Comparison of ENCODE assay signal across 18 cellular contexts in genomic region chr4:67721770-67722597, GRCh38. TPM values are rescaled to one million over a fixed set of nuclear protein-coding genes. Genes with fewer than 3 reads are reported as not detected.
DNase-seq lines count a peak whose midpoint lies in the region; TF ChIP-seq lines count a peak whose summit lies in the region.
"Had no signal": no experiment of that assay in that cellular context is flagged by ENCODE, and none has a peak within 500 bp of the region (broad histone marks: within the 10 kb centered on the region; RNA-seq: fewer than 3 reads in every experiment).

No MANE protein-coding gene starts in this region.

- H3K4me1 ChIP-seq in smooth muscle cell (ENCODE audit: low read depth) (no peaks in the 10 kb centered on the region), colonic mucosa (no peaks in the 10 kb centered on the region), prostate gland (replicated peaks) (no peaks in the 10 kb centered on the region)
- H3K4me1 ChIP-seq: upper lobe of left lung had no signal

- H3K4me3 Mint-ChIP-seq in activated CD4-positive, alpha-beta T cell treated with anti-CD3 and anti-CD28 coated beads, Interleukin-2, amount 10 ng/mL, durations not matched to agents 24 days and 14 days: no peak overlapping the region

- H3K36me3 ChIP-seq in smooth muscle cell (ENCODE audit: low read depth) (no peaks in the 10 kb centered on the region), colonic mucosa (no peaks in the 10 kb centered on the region), prostate gland (no peaks in the 10 kb centered on the region)

- H3K9ac ChIP-seq in smooth muscle cell (ENCODE audit: low read depth): no peak overlapping the region
- H3K9ac ChIP-seq in colonic mucosa (ENCODE audit: low read depth in 2 of 2, low read length in 2 of 2): no peak overlapping the region

- H3K4me1 Mint-ChIP-seq in activated CD4-positive, alpha-beta T cell treated with anti-CD3 and anti-CD28 coated beads, Interleukin-2, amount 10 ng/mL, durations not matched to agents 24 days and 14 days: peaks cover 11% of the 10 kb centered on the region

- H3K27ac ChIP-seq in smooth muscle cell (ENCODE audit: low read depth): peak overlapping the region; percentile 73
- no peak overlapping the region for H3K27ac ChIP-seq in colonic mucosa
- no peak overlapping the region for H3K27ac ChIP-seq in prostate gland
- H3K27ac ChIP-seq: upper lobe of left lung had no signal

- H3F3A ChIP-seq in smooth muscle cell (ENCODE audit: low read depth): no peaks in the 10 kb centered on the region

- TF ChIP-seq CTCF in fibroblast of mammary gland (conservative IDR thresholded peaks at IDR 0.05; ENCODE audit: control insufficient read depth, insufficient read depth, low read depth, low read length) (no peak), smooth muscle cell (IDR thresholded peaks at IDR 0.05; ENCODE audit: borderline replicate concordance, insufficient read depth, poor library complexity, severe bottlenecking) (no peak), colonic mucosa (IDR thresholded peaks at IDR 0.05) (no peak), prostate gland (IDR thresholded peaks at IDR 0.05) (no peak)

- peak; percentile 45 for DNase-seq in activated CD4-positive, alpha-beta T cell treated with anti-CD3 and anti-CD28 coated beads, Interleukin-2, amount 10 ng/mL, durations not matched to agents 24 days and 14 days
- DNase-seq in activated CD4-positive, alpha-beta T cell treated with anti-CD3 and anti-CD28 coated beads for 1 hour: no peak
- peak; percentile 40 to 44 for DNase-seq in SW 1271 (lab: John Stamatoyannopoulos, UW)
- DNase-seq in fibroblast of mammary gland (ENCODE audit: low read depth): peak; percentile 42
- DNase-seq in smooth muscle cell (lab: John Stamatoyannopoulos, UW; ENCODE audit: unreplicated experiment): no peak
- no peak for DNase-seq in colonic mucosa
- no peak for DNase-seq in prostate gland (ENCODE audit: low spot score)
- DNase-seq in AG08395 (ENCODE audit: low spot score): no peak
- DNase-seq: activated CD4-positive, alpha-beta T cell treated with anti-CD3 and anti-CD28 coated beads for 4 hours; activated effector memory CD4-positive, alpha-beta T cell treated with Interleukin-2 at 50 U/mL for 16 hours; cerebellar nuclear complex; DMS79 treated with DMSO at 0.1 percent for 48 hours; NCI-H510A; SHP77 treated with DMSO at 0.1 percent for 48 hours; upper lobe of left lung had no signal

- H3K27ac Mint-ChIP-seq in activated CD4-positive, alpha-beta T cell treated with anti-CD3 and anti-CD28 coated beads, Interleukin-2, amount 10 ng/mL, durations not matched to agents 24 days and 14 days: peak overlapping the region; percentile 48

- H2AFZ ChIP-seq in smooth muscle cell (ENCODE audit: low read depth): no peak overlapping the region

- H3K9me3 ChIP-seq in smooth muscle cell (replicated peaks; ENCODE audit: low read depth) (no peaks in the 10 kb centered on the region), colonic mucosa (no peaks in the 10 kb centered on the region), prostate gland (no peaks in the 10 kb centered on the region)
- H3K9me3 ChIP-seq: upper lobe of left lung had no signal

- no peak overlapping the region for H3K4me3 ChIP-seq in fibroblast of mammary gland (ENCODE audit: control insufficient read depth, low read depth, low read length)
- no peak overlapping the region for H3K4me3 ChIP-seq in smooth muscle cell
- H3K4me3 ChIP-seq in colonic mucosa: no peak overlapping the region
- H3K4me3 ChIP-seq in prostate gland: no peak overlapping the region
- H3K4me3 ChIP-seq: upper lobe of left lung had no signal

- no peaks in the 10 kb centered on the region for H3K79me2 ChIP-seq in smooth muscle cell (ENCODE audit: low read depth)

- no peaks in the 10 kb centered on the region for H3K9me3 Mint-ChIP-seq in activated CD4-positive, alpha-beta T cell treated with anti-CD3 and anti-CD28 coated beads, Interleukin-2, amount 10 ng/mL, durations not matched to agents 24 days and 14 days

- no peak overlapping the region for H3K4me2 ChIP-seq in smooth muscle cell

- no peaks in the 10 kb centered on the region for H3K27me3 Mint-ChIP-seq in activated CD4-positive, alpha-beta T cell treated with anti-CD3 and anti-CD28 coated beads, Interleukin-2, amount 10 ng/mL, durations not matched to agents 24 days and 14 days

- no peaks in the 10 kb centered on the region for H4K20me1 ChIP-seq in smooth muscle cell (ENCODE audit: low read depth)

- TF ChIP-seq POLR2A in prostate gland (IDR thresholded peaks at IDR 0.05): no peak

- intact Hi-C loops in activated CD4-positive, alpha-beta T cell treated with anti-CD3 and anti-CD28 coated beads, Interleukin-2, amount 10 ng/mL, durations not matched to agents 24 days and 14 days (cut with micrococcal nuclease): no loop called here
- intact Hi-C loops in colonic mucosa (cut with DNase I): no loop called here
- intact Hi-C loops in prostate gland (cut with DNase I): no loop called here

- H3K36me3 Mint-ChIP-seq in activated CD4-positive, alpha-beta T cell treated with anti-CD3 and anti-CD28 coated beads, Interleukin-2, amount 10 ng/mL, durations not matched to agents 24 days and 14 days (ENCODE audit: low read depth): peaks cover 35% of the 10 kb centered on the region

- H3K27me3 ChIP-seq in smooth muscle cell (ENCODE audit: low read depth): no peaks in the 10 kb centered on the region
- no peaks in the 10 kb centered on the region for H3K27me3 ChIP-seq in colonic mucosa
- no peaks in the 10 kb centered on the region for H3K27me3 ChIP-seq in prostate gland (replicated peaks; ENCODE audit: insufficient read depth)
- H3K27me3 ChIP-seq: upper lobe of left lung had no signal

- 78% methylated on average over 9 of the region's 9 CpGs for WGBS in smooth muscle cell (ENCODE audit: low lambda C conversion rate)
- WGBS in prostate gland: 88% methylated on average over 9 of the region's 9 CpGs

RNA-seq across cellular contexts. Expression of gene UBA6, which starts 21.0 kb away (rescaled TPM):
- total RNA-seq in activated CD4-positive, alpha-beta T cell treated with anti-CD3 and anti-CD28 coated beads, Interleukin-2, amount 10 ng/mL, durations not matched to agents 24 days and 14 days: 78.2 and 85.4 TPM in 2 replicates
- total RNA-seq in smooth muscle cell (252 and 271 TPM in 2 replicates), colonic mucosa (10 to 100 TPM; 57.2 to 73.2 TPM), prostate gland (100 to 1,000 TPM in 1 of 2 donors, 10 to 100 TPM in 1; 56.0 to 130 TPM)
- polyA plus RNA-seq in smooth muscle cell: 15.7 and 17.0 TPM in 2 replicates

RNA-seq across cellular contexts. Expression of gene GNRHR, which starts 32.2 kb away (rescaled TPM):
- not detected in 2 replicates for total RNA-seq in activated CD4-positive, alpha-beta T cell treated with anti-CD3 and anti-CD28 coated beads, Interleukin-2, amount 10 ng/mL, durations not matched to agents 24 days and 14 days
- 0.22 and 0.27 TPM in 2 replicates for total RNA-seq in smooth muscle cell
- polyA plus RNA-seq in smooth muscle cell: not detected in 2 replicates
- total RNA-seq in colonic mucosa: not detected
- total RNA-seq in prostate gland: not detected
- total RNA-seq: A673, frontal cortex, upper lobe of left lung had no signal
- polyA plus RNA-seq: neural cell had no signal

Comparison
In these comparisons a context has a peak if more than half of its experiments do, and no peak if none do; other contexts are left out.
1. DNase-seq: peak in activated CD4-positive, alpha-beta T cell treated with anti-CD3 and anti-CD28 coated beads, Interleukin-2, amount 10 ng/mL, durations not matched to agents 24 days and 14 days (single experiment), SW 1271 (2 of 2) and fibroblast of mammary gland (single experiment); none in activated CD4-positive, alpha-beta T cell treated with anti-CD3 and anti-CD28 coated beads for 1 hour (single experiment), smooth muscle cell (single experiment), colonic mucosa (single experiment), prostate gland (single experiment) and AG08395 (single experiment).